In the genomic region with DNA sequence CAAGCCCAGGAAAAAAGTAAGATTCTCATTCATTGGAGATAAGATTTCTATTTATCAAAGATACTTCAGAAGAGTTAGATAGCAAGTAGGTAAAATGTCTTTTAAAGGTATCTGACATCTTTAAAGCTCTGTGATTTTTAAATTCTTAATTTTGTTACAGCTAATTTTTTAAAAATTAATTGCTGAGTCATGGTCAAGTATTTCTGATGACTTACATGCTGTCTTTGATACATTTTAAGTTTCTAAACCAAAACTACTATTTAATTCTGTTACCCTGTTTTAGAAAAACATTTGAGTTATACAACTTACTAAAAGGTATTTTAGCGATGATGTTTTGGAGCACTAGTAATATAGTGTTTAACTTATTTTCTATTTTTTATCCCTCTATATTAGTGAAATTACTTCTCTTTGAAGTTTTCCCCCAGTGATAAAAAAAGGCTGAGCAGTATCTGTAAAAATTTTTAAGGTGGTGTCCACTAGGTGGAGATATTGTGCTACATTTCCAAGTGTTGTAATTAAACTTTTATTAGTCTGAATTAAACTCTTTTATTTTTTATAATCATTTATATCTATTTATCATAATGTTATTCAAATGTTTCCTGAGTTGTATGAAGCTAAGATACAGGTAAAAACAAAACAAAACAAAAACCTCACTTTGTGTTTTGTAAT, we compare ENCODE assay signal across 8 cellular contexts. TPM values are rescaled to one million over a fixed set of nuclear protein-coding genes. Genes with fewer than 3 reads are reported as not detected.
DNase-seq lines count a peak whose midpoint lies in the region.

No MANE protein-coding gene starts in this region.

- DNase-seq in NCI-H146 treated with DMSO at 0.1 percent for 48 hours (lab: John Stamatoyannopoulos, UW; ENCODE audit: unreplicated experiment) (peak; percentile 1), NCI-H146 (lab: John Stamatoyannopoulos, UW) (no peak), NCI-H1105 (lab: John Stamatoyannopoulos, UW) (peak; percentile 14), dermis blood vessel endothelial cell (peak; percentile 61), pons (ENCODE audit: low spot score) (peak; percentile 22), T1000 (lab: John Stamatoyannopoulos, UW) (no peak), HuH-7.5 (ENCODE audit: low spot score) (no peak), middle frontal gyrus (ENCODE audit: extremely low spot score, low spot score) (no peak)

RNA-seq across cellular contexts. Expression of a gene that starts 11.5 kb away (rescaled TPM):
- 12.9 and 13.7 TPM in 2 replicates for total RNA-seq in dermis blood vessel endothelial cell

Comparison
In these comparisons a context has a peak if more than half of its experiments do, and no peak if none do; other contexts are left out.
1. DNase-seq: peak in NCI-H146 treated with DMSO at 0.1 percent for 48 hours (single experiment), NCI-H1105 (single experiment), dermis blood vessel endothelial cell (single experiment) and pons (single experiment); none in NCI-H146 (single experiment), T1000 (single experiment), HuH-7.5 (single experiment) and middle frontal gyrus (single experiment).